13 cellular contexts compared by ENCODE assay signal in the genomic region with DNA sequence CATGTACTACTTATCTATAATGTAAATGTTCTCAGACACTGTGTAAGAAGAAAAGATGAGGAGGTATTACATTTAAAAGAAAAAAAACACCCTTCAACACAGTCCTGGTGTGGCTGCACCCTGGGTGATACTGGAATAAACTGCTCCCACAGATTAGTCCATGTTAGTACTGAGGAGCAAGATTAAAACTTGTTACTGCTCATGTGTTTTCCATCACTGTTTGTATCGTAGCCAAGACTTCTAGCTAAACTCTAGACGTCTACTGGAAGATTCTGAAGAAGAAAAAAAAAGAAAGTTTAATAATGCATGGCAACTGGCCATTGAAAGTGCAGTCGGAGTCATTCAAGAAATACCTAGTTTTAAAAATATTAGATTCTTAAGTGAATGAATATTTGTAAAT. TPM values are rescaled to one million over a fixed set of nuclear protein-coding genes. Genes with fewer than 3 reads are reported as not detected.
DNase-seq lines count a peak whose midpoint lies in the region; ATAC-seq and TF ChIP-seq lines count a peak whose summit lies in the region.
"Had no signal": no experiment of that assay in that cellular context is flagged by ENCODE, and none has a peak within 500 bp of the region (broad histone marks: within the 10 kb centered on the region; RNA-seq: fewer than 3 reads in every experiment).

A gene (minus strand): TSS at position 171 of the 400 bp plus-strand sequence.

- H3K4me1 Mint-ChIP-seq in T-helper 2 cell treated with Interferon-gamma antibody and Interleukin-4, amounts not matched to agents 5 μg/mL and 100 μg/mL, for 36 hours (ENCODE audit: low read depth): peaks cover 7% of the 10 kb centered on the region

- H3K9ac ChIP-seq in muscle layer of colon (ENCODE audit: low read length): no peak within 1 kb of the TSS

- H3K36me3 ChIP-seq in esophagus squamous epithelium (no peaks in the 10 kb centered on the region), muscle layer of colon (ENCODE audit: insufficient read depth, low read length) (no peaks in the 10 kb centered on the region), uterus (no peaks in the 10 kb centered on the region)

- TF ChIP-seq POLR2A in esophagus squamous epithelium (IDR thresholded peaks at IDR 0.05) (no peak), uterus (IDR thresholded peaks at IDR 0.05) (peak in 1 of 2 donors; percentile 54)

- H3K27me3 Mint-ChIP-seq in T-helper 2 cell treated with Interferon-gamma antibody and Interleukin-4, amounts not matched to agents 5 μg/mL and 100 μg/mL, for 36 hours (ENCODE audit: low read depth): no peaks in the 10 kb centered on the region
- H3K27me3 Mint-ChIP-seq: activated naive CD8-positive, alpha-beta T cell had no signal

- peak within 1 kb of the TSS in 2 of 4 donors; percentile 10 to 32 for H3K4me3 ChIP-seq in esophagus squamous epithelium
- H3K4me3 ChIP-seq in muscle layer of colon (ENCODE audit: low read depth in 1 of 2, low read length in 2 of 2): peak within 1 kb of the TSS in 1 of 2 donors; percentile 33
- peak within 1 kb of the TSS; percentile 19 to 22 for H3K4me3 ChIP-seq in uterus

- no peaks in the 10 kb centered on the region for H3K36me3 Mint-ChIP-seq in T-helper 2 cell treated with Interferon-gamma antibody and Interleukin-4, amounts not matched to agents 5 μg/mL and 100 μg/mL, for 36 hours (ENCODE audit: low read depth)

- no peaks in the 10 kb centered on the region for H3K27me3 ChIP-seq in esophagus squamous epithelium
- H3K27me3 ChIP-seq in muscle layer of colon (ENCODE audit: control insufficient read depth in 1 of 2, insufficient read depth in 2 of 2, low read length in 2 of 2): no peaks in the 10 kb centered on the region
- no peaks in the 10 kb centered on the region for H3K27me3 ChIP-seq in uterus

- peak within 1 kb of the TSS in 3 of 4 donors; percentile 27 to 73 (median 59) for H3K27ac ChIP-seq in esophagus squamous epithelium
- H3K27ac ChIP-seq in muscle layer of colon (ENCODE audit: low read depth, low read length): peak within 1 kb of the TSS; percentile 67
- peak within 1 kb of the TSS; percentile 81 to 96 for H3K27ac ChIP-seq in uterus
- H3K27ac ChIP-seq: 22Rv1 had no signal

- H3K4me3 Mint-ChIP-seq in T-helper 2 cell treated with Interferon-gamma antibody and Interleukin-4, amounts not matched to agents 5 μg/mL and 100 μg/mL, for 36 hours: peak within 1 kb of the TSS; percentile 52
- H3K4me3 Mint-ChIP-seq: activated naive CD8-positive, alpha-beta T cell had no signal

- no peak for ATAC-seq in GM18867 (IDR thresholded peaks at IDR 0.05; ENCODE audit: unreplicated experiment)

- no peak within 1 kb of the TSS for H3K27ac Mint-ChIP-seq in T-helper 2 cell treated with Interferon-gamma antibody and Interleukin-4, amounts not matched to agents 5 μg/mL and 100 μg/mL, for 36 hours

- TF ChIP-seq CTCF in esophagus squamous epithelium (IDR thresholded peaks at IDR 0.05) (no peak), uterus (IDR thresholded peaks at IDR 0.05) (no peak)

- DNase-seq in T-helper 2 cell treated with Interferon-gamma antibody and Interleukin-4, amounts not matched to agents 5 μg/mL and 100 μg/mL, for 36 hours (ENCODE audit: low spot score): no peak
- DNase-seq in T-helper 2 cell (no peak), esophagus squamous epithelium (lab: John Stamatoyannopoulos, UW) (no peak), uterus (no peak), NCI-H1436 (lab: John Stamatoyannopoulos, UW) (no peak), iPS-NIHi11 (ENCODE audit: low spot score) (no peak)
- DNase-seq: activated CD4-positive, alpha-beta T cell treated with anti-CD3 and anti-CD28 coated beads, Interleukin-2, amount 50 U/mL, for 1 hour; NCI-H2029 treated with DMSO at 0.1 percent for 48 hours; SIG-M5 had no signal

- 22 to 29% methylated on average over 3 of the region's 3 CpGs for WGBS in esophagus squamous epithelium, 2 donors

- H3K9me3 Mint-ChIP-seq in T-helper 2 cell treated with Interferon-gamma antibody and Interleukin-4, amounts not matched to agents 5 μg/mL and 100 μg/mL, for 36 hours: no peaks in the 10 kb centered on the region

- H3K4me1 ChIP-seq in esophagus squamous epithelium (peaks cover 0 to 37% (median 19%) of the 10 kb centered on the region in 3 donors), muscle layer of colon (ENCODE audit: insufficient read depth, low read length) (peaks cover 50% of the 10 kb centered on the region), uterus (peaks cover under 1 to 7% of the 10 kb centered on the region in 2 donors)

- H3K9me3 ChIP-seq in esophagus squamous epithelium (no peaks in the 10 kb centered on the region), muscle layer of colon (ENCODE audit: low read length) (no peaks in the 10 kb centered on the region), uterus (no peaks in the 10 kb centered on the region)

- intact Hi-C loops in esophagus squamous epithelium (cut with DNase I): no loop called here
- intact Hi-C loops in uterus (cut with DNase I; ENCODE audit: low total_unique reads): loop anchor here (2.0 kb wide), 1 partner anchor 36 kb away; no protein-coding TSS in a partner anchor

RNA-seq across cellular contexts. Expression of the gene that starts here (rescaled TPM):
- 1 to 10 TPM in 2 of 4 donors, under 1 TPM in 2; 0.34 to 7.4 (median 1.8) TPM for total RNA-seq in esophagus squamous epithelium
- total RNA-seq in uterus: 100 to 1,000 TPM in 1 of 4 donors, 10 to 100 TPM in 3; 29.5 to 160 (median 73.0) TPM
